Comparison of ENCODE assay signal across 22 cellular contexts in genomic region chr11:1459739-1460395, GRCh38. TPM values are rescaled to one million over a fixed set of nuclear protein-coding genes. Genes with fewer than 3 reads are reported as not detected.
DNase-seq lines count a peak whose midpoint lies in the region; ATAC-seq and TF ChIP-seq lines count a peak whose summit lies in the region.
"Had no signal": no experiment of that assay in that cellular context is flagged by ENCODE, and none has a peak within 500 bp of the region (broad histone marks: within the 10 kb centered on the region; RNA-seq: fewer than 3 reads in every experiment).

No MANE protein-coding gene starts in this region.

- TF ChIP-seq EP300 in tibial nerve (IDR thresholded peaks at IDR 0.05), result no peak

- H3K4me1 ChIP-seq in ascending aorta, result peaks cover 14 to 28% of the 10 kb centered on the region in 2 donors
- peaks cover 0 to 44% (median 14%) of the 10 kb centered on the region in 3 donors for H3K4me1 ChIP-seq in esophagus squamous epithelium
- peaks cover 20% of the 10 kb centered on the region for H3K4me1 ChIP-seq in rectal smooth muscle tissue (ENCODE audit: control insufficient read depth, insufficient read depth, low read length)
- peaks cover 0 to 49% (median 20%) of the 10 kb centered on the region in 4 donors for H3K4me1 ChIP-seq in tibial nerve
- H3K4me1 ChIP-seq: psoas muscle had no signal

- H3K27me3 ChIP-seq in ascending aorta, result no peaks in the 10 kb centered on the region
- H3K27me3 ChIP-seq in esophagus squamous epithelium, result peaks cover 0 to 34% (median 3%) of the 10 kb centered on the region in 4 donors
- no peaks in the 10 kb centered on the region for H3K27me3 ChIP-seq in rectal smooth muscle tissue (ENCODE audit: control insufficient read depth, insufficient read depth, low read length)
- no peaks in the 10 kb centered on the region for H3K27me3 ChIP-seq in tibial nerve

- WGBS in esophagus squamous epithelium, 2 donors, result 57 to 62% methylated on average over 15 to 18 of the region's 29 CpGs
- 29 to 33% methylated on average over 22 to 29 of the region's 29 CpGs for WGBS in tibial nerve, 2 donors

- POLR2A ChIA-PET in activated CD8-positive, alpha-beta T cell treated with anti-CD3 and anti-CD28 coated beads, Interleukin-2, amount 10 ng/mL, durations not matched to agents 7 days and 5 days (lab: Charles Lee), result no interaction called here

- TF ChIP-seq POLR2A in esophagus squamous epithelium (IDR thresholded peaks at IDR 0.05) (no peak), tibial nerve (IDR thresholded peaks at IDR 0.05) (no peak), erythroblast (IDR thresholded peaks at IDR 0.05; ENCODE audit: low read length) (no peak)

- DNase-seq in ascending aorta (ENCODE audit: low spot score in 2 of 2) (no peak), esophagus squamous epithelium (lab: John Stamatoyannopoulos, UW) (no peak), tibial nerve (ENCODE audit: low spot score in 2 of 2) (no peak), erythroblast (lab: John Stamatoyannopoulos, UW) (no peak), foreskin fibroblast (no peak)
- DNase-seq in NK-92 treated with Interleukin-12 subunit alpha and Interleukin-12 subunit beta, amount 100 ng/mL, for 24 hours (lab: John Stamatoyannopoulos, UW), result no peak
- no peak for DNase-seq in activated CD8-positive, alpha-beta T cell treated with anti-CD3 and anti-CD28 coated beads, Interleukin-2, amount 10 ng/mL, durations not matched to agents 7 days and 5 days
- DNase-seq: ACHN; activated CD4-positive, alpha-beta memory T cell treated with anti-CD3 and anti-CD28 coated beads for 36 hours; activated CD4-positive, CD25-positive, alpha-beta regulatory T cell; cerebellar nuclear complex; COR-L47; effector memory CD4-positive, alpha-beta T cell; KG1; PC-3 had no signal

- ATAC-seq in activated CD8-positive, alpha-beta T cell treated with anti-CD3 and anti-CD28 coated beads, Interleukin-2, amount 10 ng/mL, durations not matched to agents 7 days and 5 days, result no peak
- ATAC-seq: stimulated activated memory B cell treated with anti-CD40 and anti-IgM and Interleukin-4, amounts not matched to agents 10 μg/mL and 1 μg/mL and 100 μg/mL, for 72 hours had no signal

- H3K4me3 ChIP-seq in ascending aorta (peak overlapping the region in 1 of 2 donors; percentile 38), esophagus squamous epithelium (peak overlapping the region; percentile 9 to 58 (median 36)), rectal smooth muscle tissue (ENCODE audit: low read length) (peak overlapping the region; percentile 15), tibial nerve (peak overlapping the region; percentile 21 to 46 (median 36)), foreskin fibroblast (ENCODE audit: low read depth in 1 of 2, low read length in 2 of 2) (no peak overlapping the region)
- H3K4me3 ChIP-seq: GM23338, psoas muscle, smooth muscle cell had no signal

- no peak overlapping the region for H3K4me3 Mint-ChIP-seq in activated CD8-positive, alpha-beta T cell treated with anti-CD3 and anti-CD28 coated beads, Interleukin-2, amount 10 ng/mL, durations not matched to agents 7 days and 5 days
- H3K4me3 Mint-ChIP-seq: activated CD4-positive, alpha-beta memory T cell treated with anti-CD3 and anti-CD28 coated beads for 36 hours; activated naive CD8-positive, alpha-beta T cell; GM23338; stimulated activated memory B cell treated with anti-CD40 and anti-IgM and Interleukin-4, amounts not matched to agents 10 μg/mL and 1 μg/mL and 100 μg/mL, for 72 hours had no signal

- H3K27ac Mint-ChIP-seq in activated CD8-positive, alpha-beta T cell treated with anti-CD3 and anti-CD28 coated beads, Interleukin-2, amount 10 ng/mL, durations not matched to agents 7 days and 5 days, result no peak overlapping the region
- H3K27ac Mint-ChIP-seq: activated CD4-positive, alpha-beta memory T cell treated with anti-CD3 and anti-CD28 coated beads for 36 hours; activated naive CD8-positive, alpha-beta T cell; activated T-helper 2 cell treated with anti-CD3 and anti-CD28 coated beads, Interferon-gamma antibody, Interleukin-2, Interleukin-4, amounts not matched to agents 10 μg/mL and 5 μg/mL and 100 μg/mL, durations not matched to agents 14 hours and 24 hours and 36 hours; GM23338; stimulated activated memory B cell treated with anti-CD40 and anti-IgM and Interleukin-4, amounts not matched to agents 10 μg/mL and 1 μg/mL and 100 μg/mL, for 72 hours had no signal

- peaks cover 0 to under 1% of the 10 kb centered on the region in 2 donors for H3K36me3 ChIP-seq in ascending aorta
- peaks cover 0 to 7% (median 0%) of the 10 kb centered on the region in 3 donors for H3K36me3 ChIP-seq in esophagus squamous epithelium
- no peaks in the 10 kb centered on the region for H3K36me3 ChIP-seq in rectal smooth muscle tissue (ENCODE audit: control insufficient read depth, insufficient read depth, low read length)
- peaks cover 0 to 27% (median 0%) of the 10 kb centered on the region in 3 donors for H3K36me3 ChIP-seq in tibial nerve

- intact Hi-C loops in ascending aorta (cut with DNase I) (loop anchor here (1.0 to 5.0 kb wide), 4 partner anchors 22 to 112 kb away; partner anchors contain the start of genes BRSK2 and DUSP8), esophagus squamous epithelium (cut with DNase I) (no loop called here)

- H3K4me1 Mint-ChIP-seq in activated CD8-positive, alpha-beta T cell treated with anti-CD3 and anti-CD28 coated beads, Interleukin-2, amount 10 ng/mL, durations not matched to agents 7 days and 5 days (ENCODE audit: low read depth), result no peaks in the 10 kb centered on the region
- H3K4me1 Mint-ChIP-seq: stimulated activated memory B cell treated with anti-CD40 and anti-IgM and Interleukin-4, amounts not matched to agents 10 μg/mL and 1 μg/mL and 100 μg/mL, for 72 hours had no signal

- no peak overlapping the region for H3K9ac ChIP-seq in rectal smooth muscle tissue (ENCODE audit: low read length)

- no peaks in the 10 kb centered on the region for H3K36me3 Mint-ChIP-seq in activated CD8-positive, alpha-beta T cell treated with anti-CD3 and anti-CD28 coated beads, Interleukin-2, amount 10 ng/mL, durations not matched to agents 7 days and 5 days (ENCODE audit: low read depth)
- H3K36me3 Mint-ChIP-seq: activated CD4-positive, alpha-beta memory T cell treated with anti-CD3 and anti-CD28 coated beads for 36 hours; activated naive CD8-positive, alpha-beta T cell; stimulated activated memory B cell treated with anti-CD40 and anti-IgM and Interleukin-4, amounts not matched to agents 10 μg/mL and 1 μg/mL and 100 μg/mL, for 72 hours had no signal

- H3K9me3 ChIP-seq in ascending aorta, result no peaks in the 10 kb centered on the region
- no peaks in the 10 kb centered on the region for H3K9me3 ChIP-seq in esophagus squamous epithelium
- peaks cover 0 to 8% (median 0%) of the 10 kb centered on the region in 4 donors for H3K9me3 ChIP-seq in tibial nerve
- H3K9me3 ChIP-seq: psoas muscle had no signal

- TF ChIP-seq CTCF in ascending aorta (IDR thresholded peaks at IDR 0.05) (no peak), esophagus squamous epithelium (IDR thresholded peaks at IDR 0.05) (no peak), tibial nerve (IDR thresholded peaks at IDR 0.05) (no peak), foreskin fibroblast (IDR thresholded peaks at IDR 0.05; ENCODE audit: low read depth, low read length) (no peak)

- H3K27ac ChIP-seq in ascending aorta, result peak overlapping the region; percentile 86 to 89
- peak overlapping the region; percentile 77 to 90 (median 87) for H3K27ac ChIP-seq in esophagus squamous epithelium
- peak overlapping the region; percentile 89 for H3K27ac ChIP-seq in rectal smooth muscle tissue (ENCODE audit: low read depth, low read length)
- peak overlapping the region; percentile 87 to 97 (median 91) for H3K27ac ChIP-seq in tibial nerve

- CTCF ChIA-PET in activated CD8-positive, alpha-beta T cell treated with anti-CD3 and anti-CD28 coated beads, Interleukin-2, amount 10 ng/mL, durations not matched to agents 7 days and 5 days (lab: Charles Lee), result no interaction called here

- no peaks in the 10 kb centered on the region for H3K27me3 Mint-ChIP-seq in activated CD8-positive, alpha-beta T cell treated with anti-CD3 and anti-CD28 coated beads, Interleukin-2, amount 10 ng/mL, durations not matched to agents 7 days and 5 days (ENCODE audit: low read depth)
- H3K27me3 Mint-ChIP-seq: activated CD4-positive, alpha-beta memory T cell treated with anti-CD3 and anti-CD28 coated beads for 36 hours; activated naive CD8-positive, alpha-beta T cell; stimulated activated memory B cell treated with anti-CD40 and anti-IgM and Interleukin-4, amounts not matched to agents 10 μg/mL and 1 μg/mL and 100 μg/mL, for 72 hours had no signal

- H3K9me3 Mint-ChIP-seq in activated CD8-positive, alpha-beta T cell treated with anti-CD3 and anti-CD28 coated beads, Interleukin-2, amount 10 ng/mL, durations not matched to agents 7 days and 5 days (ENCODE audit: insufficient read depth), result no peaks in the 10 kb centered on the region
- H3K9me3 Mint-ChIP-seq: activated CD4-positive, alpha-beta memory T cell treated with anti-CD3 and anti-CD28 coated beads for 36 hours; activated T-helper 2 cell treated with anti-CD3 and anti-CD28 coated beads, Interferon-gamma antibody, Interleukin-2, Interleukin-4, amounts not matched to agents 10 μg/mL and 5 μg/mL and 100 μg/mL, durations not matched to agents 14 hours and 24 hours and 36 hours; GM23338; stimulated activated memory B cell treated with anti-CD40 and anti-IgM and Interleukin-4, amounts not matched to agents 10 μg/mL and 1 μg/mL and 100 μg/mL, for 72 hours had no signal

RNA-seq across cellular contexts. Expression of gene MOB2, which starts 26.7 kb away (rescaled TPM):
- total RNA-seq in ascending aorta (95.4 TPM), esophagus squamous epithelium (10 to 100 TPM; 21.5 to 45.0 (median 30.1) TPM), tibial nerve (10 to 100 TPM; 42.3 to 55.1 (median 46.9) TPM)
- total RNA-seq in activated CD8-positive, alpha-beta T cell treated with anti-CD3 and anti-CD28 coated beads, Interleukin-2, amount 10 ng/mL, durations not matched to agents 7 days and 5 days, result 10 to 100 TPM; 29.3 to 31.6 TPM

Comparison
In these comparisons a context has a peak if more than half of its experiments do, and no peak if none do; other contexts are left out.
1. H3K4me3 ChIP-seq: peak in esophagus squamous epithelium (4 of 4), rectal smooth muscle tissue (single experiment) and tibial nerve (4 of 4); none in foreskin fibroblast (0 of 2).
2. Peak in every context shown above with its lines, with median percentiles within 50 percentile points of each other: H3K27ac ChIP-seq.